14 cellular contexts compared by ENCODE assay signal in the genomic region with DNA sequence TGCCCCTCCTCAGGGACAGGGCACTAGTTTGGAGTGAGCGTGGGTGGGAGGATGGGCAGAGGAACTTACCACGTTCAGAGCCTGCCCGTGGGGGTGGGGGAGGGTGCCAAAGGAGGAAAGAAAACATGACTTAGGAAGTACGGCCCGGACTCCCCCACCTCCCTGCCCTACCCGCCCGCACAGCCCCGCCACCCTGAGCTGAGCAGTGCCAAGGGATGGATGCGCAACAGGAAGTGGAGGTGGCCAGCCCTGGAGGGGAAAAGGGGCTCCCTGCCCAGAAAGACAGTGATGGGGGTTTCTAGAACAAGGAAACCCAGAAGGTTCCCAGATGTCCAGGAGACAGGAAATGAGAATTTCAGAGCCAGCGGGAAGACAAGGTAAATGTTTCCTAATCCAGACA. TPM values are rescaled to one million over a fixed set of nuclear protein-coding genes. Genes with fewer than 3 reads are reported as not detected.
DNase-seq lines count a peak whose midpoint lies in the region; ATAC-seq and TF ChIP-seq lines count a peak whose summit lies in the region.
"Had no signal": no experiment of that assay in that cellular context is flagged by ENCODE, and none has a peak within 500 bp of the region (broad histone marks: within the 10 kb centered on the region; RNA-seq: fewer than 3 reads in every experiment).

No MANE protein-coding gene starts in this region.

- no peak overlapping the region for H3K4me3 ChIP-seq in AG10803 (ENCODE audit: low read length)
- no peak overlapping the region for H3K4me3 ChIP-seq in coronary artery
- no peak overlapping the region for H3K4me3 ChIP-seq in osteoblast (ENCODE audit: insufficient read depth, low read length)
- H3K4me3 ChIP-seq: MG63 had no signal

- no peaks in the 10 kb centered on the region for H3K79me2 ChIP-seq in osteoblast (ENCODE audit: insufficient read depth, low read length)

- H3K4me1 Mint-ChIP-seq in dendritic cell treated with granulocyte-macrophage colony-stimulating factor and Interleukin-4, amounts not matched to agents 40 ng/mL and 50 ng/mL, for 4 days (ENCODE audit: low read depth) = peaks cover 26% of the 10 kb centered on the region
- H3K4me1 Mint-ChIP-seq in nephron = peaks cover 23% of the 10 kb centered on the region

- peak overlapping the region; percentile 21 for H3K4me3 Mint-ChIP-seq in dendritic cell treated with granulocyte-macrophage colony-stimulating factor and Interleukin-4, amounts not matched to agents 40 ng/mL and 50 ng/mL, for 4 days
- peak overlapping the region; percentile 65 to 78 (median 72) for H3K4me3 Mint-ChIP-seq in nephron

- DNase-seq in AG10803 (ENCODE audit: low read depth) (peak; percentile 48), Kasumi-1 (lab: John Stamatoyannopoulos, UW) (peak; percentile 42 to 49), coronary artery (ENCODE audit: low spot score) (no peak), osteoblast (ENCODE audit: insufficient read length, low spot score, missing footprints) (no peak), SKM-1 (lab: John Stamatoyannopoulos, UW; ENCODE audit: unreplicated experiment) (no peak)
- DNase-seq: GOT3, MG63, retina had no signal

- no peaks in the 10 kb centered on the region for H3K36me3 Mint-ChIP-seq in dendritic cell treated with granulocyte-macrophage colony-stimulating factor and Interleukin-4, amounts not matched to agents 40 ng/mL and 50 ng/mL, for 4 days (ENCODE audit: low read depth)
- peaks cover 81% of the 10 kb centered on the region for H3K36me3 Mint-ChIP-seq in nephron (ENCODE audit: low read depth)

- H3K36me3 ChIP-seq in osteoblast (ENCODE audit: insufficient read depth, low read length) = peaks cover 24% of the 10 kb centered on the region
- H3K36me3 ChIP-seq: MG63 had no signal

- H3K9me3 Mint-ChIP-seq in dendritic cell treated with granulocyte-macrophage colony-stimulating factor and Interleukin-4, amounts not matched to agents 40 ng/mL and 50 ng/mL, for 4 days = no peaks in the 10 kb centered on the region
- no peaks in the 10 kb centered on the region for H3K9me3 Mint-ChIP-seq in nephron

- no peak overlapping the region for H3K27ac Mint-ChIP-seq in dendritic cell treated with granulocyte-macrophage colony-stimulating factor and Interleukin-4, amounts not matched to agents 40 ng/mL and 50 ng/mL, for 4 days
- peak overlapping the region; percentile 78 to 91 (median 89) for H3K27ac Mint-ChIP-seq in nephron

- ATAC-seq in GM18858 (IDR thresholded peaks at IDR 0.05; ENCODE audit: unreplicated experiment) = no peak

- H3K9me3 ChIP-seq in osteoblast (ENCODE audit: low read depth, low read length) = no peaks in the 10 kb centered on the region
- H3K9me3 ChIP-seq: MG63 had no signal

- TF ChIP-seq CTCF in AG10803 (conservative IDR thresholded peaks at IDR 0.05; ENCODE audit: low read length) (no peak), nephron (IDR thresholded peaks at IDR 0.05; ENCODE audit: unreplicated experiment in 3 of 3) (no peak), coronary artery (IDR thresholded peaks at IDR 0.05) (no peak), osteoblast (IDR thresholded peaks at IDR 0.05; ENCODE audit: extremely low read depth, low read depth, low read length) (no peak)

- no peaks in the 10 kb centered on the region for H4K20me1 ChIP-seq in osteoblast (ENCODE audit: insufficient read depth, low read length)

- H3K4me1 ChIP-seq in osteoblast (ENCODE audit: insufficient read depth, low read length) = no peaks in the 10 kb centered on the region

- intact Hi-C loops in dendritic cell treated with granulocyte-macrophage colony-stimulating factor and Interleukin-4, amounts not matched to agents 40 ng/mL and 50 ng/mL, for 4 days (cut with micrococcal nuclease) = no loop called here

- no peak overlapping the region for H3K4me2 ChIP-seq in osteoblast (ENCODE audit: insufficient read depth, low read length)

- H3K27me3 Mint-ChIP-seq in dendritic cell treated with granulocyte-macrophage colony-stimulating factor and Interleukin-4, amounts not matched to agents 40 ng/mL and 50 ng/mL, for 4 days = peaks cover 55% of the 10 kb centered on the region
- no peaks in the 10 kb centered on the region for H3K27me3 Mint-ChIP-seq in nephron (ENCODE audit: low read depth)

- H3K27me3 ChIP-seq in osteoblast (ENCODE audit: insufficient read depth, low read length) = no peaks in the 10 kb centered on the region
- H3K27me3 ChIP-seq: MG63 had no signal

- no peak overlapping the region for H2AFZ ChIP-seq in osteoblast (ENCODE audit: low read length)

- H3K27ac ChIP-seq in coronary artery (peak overlapping the region in 1 of 2 donors; percentile 60), osteoblast (ENCODE audit: low read depth, low read length) (no peak overlapping the region)

RNA-seq across cellular contexts. Expression of a gene that starts 6.3 kb away (rescaled TPM):
- 40.1 and 41.3 TPM in 2 replicates for total RNA-seq in osteoblast
- total RNA-seq: T-helper 1 cell treated with Interleukin-12 subunit alpha and Interleukin-12 subunit beta and Interleukin-4 antibody, amounts not matched to agents 30 ng/mL and 1 ng/mL, for 36 hours had no signal

RNA-seq across cellular contexts. Expression of a gene that starts 7.8 kb away (rescaled TPM):
- total RNA-seq in osteoblast = 0.36 TPM in 1 of 2 replicates, not detected in the other
- total RNA-seq: bronchial epithelial cell; NCI-H460; T-helper 1 cell treated with Interleukin-12 subunit alpha and Interleukin-12 subunit beta and Interleukin-4 antibody, amounts not matched to agents 30 ng/mL and 1 ng/mL, for 36 hours had no signal

RNA-seq across cellular contexts. Expression of a gene that starts 20.7 kb away (rescaled TPM):
- 0.36 TPM in 1 of 2 replicates, not detected in the other for total RNA-seq in osteoblast
- total RNA-seq: bronchial epithelial cell, NCI-H460 had no signal

RNA-seq across cellular contexts. Expression of a gene that starts 30.9 kb away (rescaled TPM):
- total RNA-seq in osteoblast = 0.72 and 1.2 TPM in 2 replicates
- total RNA-seq: bronchial epithelial cell had no signal

RNA-seq across cellular contexts. Expression of a gene that starts 32.2 kb away (rescaled TPM):
- total RNA-seq in osteoblast = not detected in 2 replicates
- total RNA-seq: bronchial epithelial cell; NCI-H460; T-helper 1 cell treated with Interleukin-12 subunit alpha and Interleukin-12 subunit beta and Interleukin-4 antibody, amounts not matched to agents 30 ng/mL and 1 ng/mL, for 36 hours had no signal

Comparison
In these comparisons a context has a peak if more than half of its experiments do, and no peak if none do; other contexts are left out.
1. DNase-seq: peak in AG10803 (single experiment) and Kasumi-1 (2 of 2); none in coronary artery (single experiment), osteoblast (single experiment) and SKM-1 (single experiment).